14 cellular contexts compared by ENCODE assay signal in genomic region chr1:152497273-152497672, GRCh38. TPM values are rescaled to one million over a fixed set of nuclear protein-coding genes. Genes with fewer than 3 reads are reported as not detected.
DNase-seq lines count a peak whose midpoint lies in the region; ATAC-seq, FAIRE-seq and TF ChIP-seq lines count a peak whose summit lies in the region.
"Had no signal": no experiment of that assay in that cellular context is flagged by ENCODE, and none has a peak within 500 bp of the region (broad histone marks: within the 10 kb centered on the region; RNA-seq: fewer than 3 reads in every experiment).

No MANE protein-coding gene starts in this region.

- DNase-seq in IMR-90 (no peak), HepG2 (ENCODE audit: low spot score) (peak; percentile 20), dedifferentiated amniotic fluid mesenchymal stem cell (ENCODE audit: extremely low spot score) (no peak)
- DNase-seq in activated T-helper 1 cell treated with anti-CD3 and anti-CD28 coated beads, Interleukin-12 subunit alpha, Interleukin-12 subunit beta, Interleukin-2, Interleukin-4 antibody, amounts not matched to agents 30 ng/mL and 10 ng/mL and 1 ng/mL, durations not matched to agents 14 hours and 24 hours and 36 hours (ENCODE audit: low spot score): no peak
- DNase-seq in activated naive CD4-positive, alpha-beta T cell treated with anti-CD3 and anti-CD28 coated beads for 36 hours: no peak
- DNase-seq: gastrocnemius medialis had no signal

- H3K36me3 ChIP-seq in DOHH2 (ENCODE audit: control insufficient read depth, low read length): no peaks in the 10 kb centered on the region
- no peaks in the 10 kb centered on the region for H3K36me3 ChIP-seq in IMR-90 (ENCODE audit: control insufficient read depth, insufficient read depth, low read length)
- no peaks in the 10 kb centered on the region for H3K36me3 ChIP-seq in SU-DHL-6 (ENCODE audit: low read length)
- H3K36me3 ChIP-seq in HepG2 (replicated peaks in 1 of 2; ENCODE audit: control insufficient read depth in 1 of 2, insufficient read depth in 2 of 2, low read length in 2 of 2): no peaks in the 10 kb centered on the region
- H3K36me3 ChIP-seq: gastrocnemius medialis had no signal

- TF ChIP-seq CTCF in DOHH2 (IDR thresholded peaks at IDR 0.05; ENCODE audit: low read depth, low read length, poor library complexity, severe bottlenecking) (peak; percentile 54), IMR-90 (conservative IDR thresholded peaks at IDR 0.05; ENCODE audit: low read depth, low read length) (peak; percentile 11; the same call in 1 of the 2 replicates), SU-DHL-6 (IDR thresholded peaks at IDR 0.05; ENCODE audit: insufficient read depth, low read length, poor library complexity, severe bottlenecking) (peak; percentile 9), HepG2 (CRISPR knock-in tag; IDR thresholded peaks at IDR 0.05) (peak; percentile 43)

- H3K27me3 Mint-ChIP-seq in activated T-helper 1 cell treated with anti-CD3 and anti-CD28 coated beads, Interleukin-12 subunit alpha, Interleukin-12 subunit beta, Interleukin-2, Interleukin-4 antibody, amounts not matched to agents 30 ng/mL and 10 ng/mL and 1 ng/mL, durations not matched to agents 14 hours and 24 hours and 36 hours (ENCODE audit: insufficient read depth): peaks cover 2% of the 10 kb centered on the region
- peaks cover 7% of the 10 kb centered on the region for H3K27me3 Mint-ChIP-seq in activated naive CD4-positive, alpha-beta T cell treated with anti-CD3 and anti-CD28 coated beads for 36 hours (ENCODE audit: low read depth)
- H3K27me3 Mint-ChIP-seq: brain had no signal

- no peak overlapping the region for H2BK120ac ChIP-seq in IMR-90 (ENCODE audit: low read depth, low read length)

- WGBS in IMR-90 (ENCODE audit: extremely low coverage in 2 of 2, insufficient read length in 1 of 2), 2 experiments: no CpG with 5 or more reads among the region's 2 CpGs
- 0% methylated on average over 2 of the region's 2 CpGs for WGBS in HepG2 (ENCODE audit: low lambda C conversion rate)

- H3K4me2 ChIP-seq in DOHH2 (ENCODE audit: low read length) (no peak overlapping the region), IMR-90 (ENCODE audit: low read depth, low read length) (no peak overlapping the region), SU-DHL-6 (ENCODE audit: low read depth, low read length, poor library complexity, severe bottlenecking) (no peak overlapping the region), HepG2 (ENCODE audit: low read depth, low read length) (no peak overlapping the region)

- no peaks in the 10 kb centered on the region for H3K36me3 Mint-ChIP-seq in activated T-helper 1 cell treated with anti-CD3 and anti-CD28 coated beads, Interleukin-12 subunit alpha, Interleukin-12 subunit beta, Interleukin-2, Interleukin-4 antibody, amounts not matched to agents 30 ng/mL and 10 ng/mL and 1 ng/mL, durations not matched to agents 14 hours and 24 hours and 36 hours (ENCODE audit: low read depth)
- no peaks in the 10 kb centered on the region for H3K36me3 Mint-ChIP-seq in activated naive CD4-positive, alpha-beta T cell treated with anti-CD3 and anti-CD28 coated beads for 36 hours (ENCODE audit: low read depth)
- H3K36me3 Mint-ChIP-seq: brain, memory B cell had no signal

- H2AK9ac ChIP-seq in IMR-90 (replicated peaks; ENCODE audit: low read depth, low read length, poor library complexity): no peak overlapping the region

- TF ChIP-seq EP300 in HepG2 (IDR thresholded peaks at IDR 0.05; ENCODE audit: low read depth in 2 of 2, low read length in 2 of 2) (no peak), HepG2 (CRISPR knock-in tag; IDR thresholded peaks at IDR 0.05; ENCODE audit: borderline replicate concordance) (no peak)

- no peak overlapping the region for H2AK5ac ChIP-seq in IMR-90 (ENCODE audit: low read depth, low read length)

- H3K14ac ChIP-seq in IMR-90 (replicated peaks; ENCODE audit: low read depth, low read length): no peak overlapping the region

- CTCF ChIA-PET in IMR-90 (lab: Yijun Ruan, JAX) (no interaction called here), HepG2 (lab: Yijun Ruan, JAX; ENCODE audit: low intra/inter-chr PET ratio, low total read pairs) (interaction anchor here (0.9 to 2.1 kb wide), 2 partner anchors 36 to 429 kb away, joined by 3 to 19 read pairs; no protein-coding TSS in a partner anchor)
- CTCF ChIA-PET in activated naive CD4-positive, alpha-beta T cell treated with anti-CD3 and anti-CD28 coated beads for 36 hours (lab: Charles Lee): interaction anchor here (2.1 kb wide), 1 partner anchor 15 kb away, joined by 6 read pairs; no protein-coding TSS in a partner anchor

- H3K79me1 ChIP-seq in IMR-90 (ENCODE audit: low read depth in 1 of 2, low read length in 2 of 2): no peaks in the 10 kb centered on the region

- H3K9me3 ChIP-seq in DOHH2 (ENCODE audit: control insufficient read depth, insufficient read depth, low read length) (no peaks in the 10 kb centered on the region), IMR-90 (ENCODE audit: control insufficient read depth, insufficient read depth, low read length) (no peaks in the 10 kb centered on the region), SU-DHL-6 (ENCODE audit: insufficient read depth, low read length) (no peaks in the 10 kb centered on the region), HepG2 (ENCODE audit: low read length) (no peaks in the 10 kb centered on the region)
- H3K9me3 ChIP-seq: gastrocnemius medialis had no signal

- no peak for ATAC-seq in IMR-90 (ENCODE audit: low read depth)
- ATAC-seq in HepG2: peak; percentile 51; the same call in 2 of the 3 replicates
- ATAC-seq in GM21528 (IDR thresholded peaks at IDR 0.05; ENCODE audit: low FRiP score, unreplicated experiment): no peak
- ATAC-seq: gastrocnemius medialis had no signal

- no peak overlapping the region for H2AFZ ChIP-seq in IMR-90 (replicated peaks; ENCODE audit: low read length, poor library complexity)
- H2AFZ ChIP-seq in SU-DHL-6 (ENCODE audit: low read depth, low read length, severe bottlenecking): no peak overlapping the region
- H2AFZ ChIP-seq in HepG2 (ENCODE audit: low read length): no peak overlapping the region

- in situ Hi-C loops in IMR-90 (cut with MboI; ENCODE audit: low sequenced_read_pairs) (no loop called here), HepG2 (cut with HindIII; ENCODE audit: extremely low pct_ligation_motif_present, low pct_unique_long_range_greater_than_20kb) (loop anchor here (5.0 kb wide), 1 partner anchor 35 kb away; no protein-coding TSS in a partner anchor)

- no peaks in the 10 kb centered on the region for H3K9me3 Mint-ChIP-seq in activated T-helper 1 cell treated with anti-CD3 and anti-CD28 coated beads, Interleukin-12 subunit alpha, Interleukin-12 subunit beta, Interleukin-2, Interleukin-4 antibody, amounts not matched to agents 30 ng/mL and 10 ng/mL and 1 ng/mL, durations not matched to agents 14 hours and 24 hours and 36 hours
- no peaks in the 10 kb centered on the region for H3K9me3 Mint-ChIP-seq in activated naive CD4-positive, alpha-beta T cell treated with anti-CD3 and anti-CD28 coated beads for 36 hours
- H3K9me3 Mint-ChIP-seq: memory B cell had no signal

- no peak overlapping the region for H3K4me3 Mint-ChIP-seq in activated T-helper 1 cell treated with anti-CD3 and anti-CD28 coated beads, Interleukin-12 subunit alpha, Interleukin-12 subunit beta, Interleukin-2, Interleukin-4 antibody, amounts not matched to agents 30 ng/mL and 10 ng/mL and 1 ng/mL, durations not matched to agents 14 hours and 24 hours and 36 hours
- H3K4me3 Mint-ChIP-seq in activated naive CD4-positive, alpha-beta T cell treated with anti-CD3 and anti-CD28 coated beads for 36 hours: no peak overlapping the region
- H3K4me3 Mint-ChIP-seq: brain, memory B cell had no signal

- H3K9me1 ChIP-seq in IMR-90 (ENCODE audit: insufficient read depth, low read length): no peaks in the 10 kb centered on the region

- no peak overlapping the region for H2BK15ac ChIP-seq in IMR-90 (ENCODE audit: low read depth, low read length)

- no peak overlapping the region for H2BK20ac ChIP-seq in IMR-90 (ENCODE audit: low read depth, low read length)

- H3K9me2 ChIP-seq in DOHH2 (replicated peaks; ENCODE audit: control insufficient read depth, low read length) (no peaks in the 10 kb centered on the region), SU-DHL-6 (replicated peaks; ENCODE audit: insufficient read depth, low read length) (no peaks in the 10 kb centered on the region)

- no peaks in the 10 kb centered on the region for H3K4me1 Mint-ChIP-seq in activated T-helper 1 cell treated with anti-CD3 and anti-CD28 coated beads, Interleukin-12 subunit alpha, Interleukin-12 subunit beta, Interleukin-2, Interleukin-4 antibody, amounts not matched to agents 30 ng/mL and 10 ng/mL and 1 ng/mL, durations not matched to agents 14 hours and 24 hours and 36 hours (ENCODE audit: low read depth)
- H3K4me1 Mint-ChIP-seq in activated naive CD4-positive, alpha-beta T cell treated with anti-CD3 and anti-CD28 coated beads for 36 hours (ENCODE audit: low read depth): no peaks in the 10 kb centered on the region
- H3K4me1 Mint-ChIP-seq: brain, memory B cell had no signal

- H3K56ac ChIP-seq in IMR-90 (ENCODE audit: extremely low read depth, insufficient read depth, low read length): no peak overlapping the region

- TF ChIP-seq RAD21 in IMR-90 (IDR thresholded peaks at IDR 0.05; ENCODE audit: low read length) (no peak), HepG2 (CRISPR knock-in tag; IDR thresholded peaks at IDR 0.05) (no peak)

- H4K20me1 ChIP-seq in DOHH2 (ENCODE audit: control insufficient read depth, insufficient read depth, low read depth, low read length): no peaks in the 10 kb centered on the region
- no peaks in the 10 kb centered on the region for H4K20me1 ChIP-seq in IMR-90 (ENCODE audit: insufficient read depth, low read length)
- H4K20me1 ChIP-seq in SU-DHL-6 (ENCODE audit: low read depth, low read length): no peaks in the 10 kb centered on the region
- no peaks in the 10 kb centered on the region for H4K20me1 ChIP-seq in HepG2 (ENCODE audit: insufficient read depth, low read length)

- H3K27ac Mint-ChIP-seq in activated T-helper 1 cell treated with anti-CD3 and anti-CD28 coated beads, Interleukin-12 subunit alpha, Interleukin-12 subunit beta, Interleukin-2, Interleukin-4 antibody, amounts not matched to agents 30 ng/mL and 10 ng/mL and 1 ng/mL, durations not matched to agents 14 hours and 24 hours and 36 hours: no peak overlapping the region
- H3K27ac Mint-ChIP-seq in activated naive CD4-positive, alpha-beta T cell treated with anti-CD3 and anti-CD28 coated beads for 36 hours: no peak overlapping the region
- H3K27ac Mint-ChIP-seq: brain, memory B cell had no signal

- no peaks in the 10 kb centered on the region for H3K4me1 ChIP-seq in DOHH2 (ENCODE audit: control insufficient read depth, low read length)
- no peaks in the 10 kb centered on the region for H3K4me1 ChIP-seq in IMR-90 (ENCODE audit: control insufficient read depth, insufficient read depth, low read length)
- H3K4me1 ChIP-seq in HepG2 (ENCODE audit: insufficient read depth, low read length): peaks cover 9% of the 10 kb centered on the region; the same call in 1 of the 2 replicates
- H3K4me1 ChIP-seq: gastrocnemius medialis had no signal

- no TSS peak for BruUV-seq in IMR-90 (replicated peaks; lab: Mats Ljungman, UMichigan)
- no TSS peak for BruUV-seq in HepG2 (replicated peaks; lab: Mats Ljungman, UMichigan)

- dilution Hi-C loops in IMR-90 (cut with HindIII; ENCODE audit: low sequenced_read_pairs, unreplicated experiment): no loop called here

- intact Hi-C loops in IMR-90 (cut with micrococcal nuclease): no loop called here
- intact Hi-C loops in HepG2 (cut with micrococcal nuclease; ENCODE audit: unreplicated experiment): loop anchor here (1.0 kb wide), 1 partner anchor 36 kb away; no protein-coding TSS in a partner anchor
- intact Hi-C loops in activated T-helper 1 cell treated with anti-CD3 and anti-CD28 coated beads, Interleukin-12 subunit alpha, Interleukin-12 subunit beta, Interleukin-2, Interleukin-4 antibody, amounts not matched to agents 30 ng/mL and 10 ng/mL and 1 ng/mL, durations not matched to agents 14 hours and 24 hours and 36 hours (cut with micrococcal nuclease): loop anchor here (5.0 kb wide), 1 partner anchor 35 kb away; no protein-coding TSS in a partner anchor
- intact Hi-C loops in activated naive CD4-positive, alpha-beta T cell treated with anti-CD3 and anti-CD28 coated beads for 36 hours (cut with micrococcal nuclease): no loop called here

- POLR2A ChIA-PET in IMR-90 (lab: Charles Lee; ENCODE audit: unreplicated experiment): no interaction called here
- POLR2A ChIA-PET in HepG2 (lab: Yijun Ruan, JAX): no interaction called here

- no peak overlapping the region for H3K23ac ChIP-seq in IMR-90 (ENCODE audit: low read depth, low read length)

- no peak overlapping the region for H4K5ac ChIP-seq in IMR-90 (ENCODE audit: low read depth, low read length)

- H3K4me3 ChIP-seq in DOHH2 (ENCODE audit: low read length) (no peak overlapping the region), IMR-90 (ENCODE audit: insufficient read depth, low read depth, low read length) (no peak overlapping the region), SU-DHL-6 (ENCODE audit: insufficient read depth, low read length, poor library complexity, severe bottlenecking) (no peak overlapping the region), HepG2 (replicated peaks in 1 of 3; ENCODE audit: insufficient read depth in 1 of 3, low read depth in 2 of 3, low read length in 3 of 3) (no peak overlapping the region)
- H3K4me3 ChIP-seq: gastrocnemius medialis had no signal

- H3K27ac ChIP-seq in DOHH2 (ENCODE audit: low read depth, low read length): no peak overlapping the region
- no peak overlapping the region for H3K27ac ChIP-seq in IMR-90 (ENCODE audit: insufficient read depth, low read length)
- H3K27ac ChIP-seq in SU-DHL-6 (ENCODE audit: low read depth, low read length): no peak overlapping the region
- no peak overlapping the region for H3K27ac ChIP-seq in HepG2 (ENCODE audit: extremely low read length, insufficient read depth, low read length)
- H3K27ac ChIP-seq: gastrocnemius medialis had no signal

- no peak for TF ChIP-seq POLR2A in IMR-90 (IDR thresholded peaks at IDR 0.05; ENCODE audit: low read depth, low read length)
- no peak for TF ChIP-seq POLR2A in HepG2 (IDR thresholded peaks at IDR 0.05; ENCODE audit: insufficient read depth in 1 of 2, low read depth in 2 of 2, low read length in 2 of 2)

- H3K79me2 ChIP-seq in DOHH2 (ENCODE audit: control insufficient read depth, low read length) (no peaks in the 10 kb centered on the region), SU-DHL-6 (ENCODE audit: insufficient read depth, low read length) (no peaks in the 10 kb centered on the region), HepG2 (ENCODE audit: insufficient read depth, low read length) (no peaks in the 10 kb centered on the region)

- H3K18ac ChIP-seq in IMR-90 (ENCODE audit: low read depth, low read length): no peak overlapping the region

- H3F3A ChIP-seq in DOHH2 (ENCODE audit: control insufficient read depth, insufficient read depth): no peaks in the 10 kb centered on the region
- no peaks in the 10 kb centered on the region for H3F3A ChIP-seq in SU-DHL-6 (ENCODE audit: insufficient read depth)

- peaks cover 3% of the 10 kb centered on the region; the same call in 1 of the 2 replicates for H3K27me3 ChIP-seq in DOHH2 (ENCODE audit: control insufficient read depth, low read length)
- no peaks in the 10 kb centered on the region for H3K27me3 ChIP-seq in IMR-90 (ENCODE audit: control insufficient read depth, insufficient read depth, low read length)
- no peaks in the 10 kb centered on the region for H3K27me3 ChIP-seq in SU-DHL-6 (ENCODE audit: low read length)
- no peaks in the 10 kb centered on the region for H3K27me3 ChIP-seq in HepG2 (ENCODE audit: control insufficient read depth in 1 of 2, insufficient read depth in 2 of 2, low read length in 2 of 2)
- H3K27me3 ChIP-seq: gastrocnemius medialis had no signal

- H3K4ac ChIP-seq in IMR-90 (ENCODE audit: low read depth, low read length): no peak overlapping the region

- H4K8ac ChIP-seq in IMR-90 (ENCODE audit: low read depth in 2 of 2, low read length in 2 of 2): no peak overlapping the region

- FAIRE-seq in HepG2 (lab: Jason Lieb, UNC): peak; percentile 39

- H2BK5ac ChIP-seq in IMR-90 (ENCODE audit: low read depth, low read length, poor library complexity, severe bottlenecking): no peak overlapping the region

- H3K9ac ChIP-seq in IMR-90 (ENCODE audit: low read depth, low read length): no peak overlapping the region
- H3K9ac ChIP-seq in SU-DHL-6 (ENCODE audit: low read length): no peak overlapping the region
- H3K9ac ChIP-seq in HepG2 (ENCODE audit: insufficient read depth, low read depth, low read length): no peak overlapping the region

- no peak overlapping the region for H4K91ac ChIP-seq in IMR-90 (ENCODE audit: insufficient read depth, low read depth, low read length)

RNA-seq across cellular contexts. Expression of gene LCE5A, which starts 13.3 kb away (rescaled TPM):
- not detected in 2 replicates for total RNA-seq in IMR-90 (2012; rRNA removed)
- not detected in 2 replicates for polyA plus RNA-seq in IMR-90 (2012; rRNA removed)
- polyA plus RNA-seq in IMR-90 (2012; cell fraction: cytosol; rRNA removed): not detected in 2 replicates
- polyA plus RNA-seq in IMR-90 (2012; cell fraction: nucleus; rRNA removed; ENCODE audit: low replicate concordance): not detected in 2 replicates
- not detected in 2 replicates for total RNA-seq in HepG2 (2016; rRNA removed; fragmentation: Illumina TruSeq; extraction: Trizol)
- total RNA-seq in HepG2 (2016; cell fraction: cytosol; rRNA removed; fragmentation: Illumina TruSeq; extraction: Trizol; ENCODE audit: low read depth): not detected in 2 replicates
- not detected in 2 replicates for total RNA-seq in HepG2 (2016; cell fraction: insoluble cytoplasmic fraction; rRNA removed; fragmentation: Illumina TruSeq; extraction: Trizol)
- total RNA-seq in HepG2 (2016; cell fraction: membrane; rRNA removed; fragmentation: Illumina TruSeq; extraction: Trizol): not detected in 2 replicates
- total RNA-seq in HepG2 (2016; cell fraction: nucleus; rRNA removed; fragmentation: Illumina TruSeq; extraction: Trizol): not detected in 2 replicates
- not detected in 2 replicates for polyA plus RNA-seq in HepG2 (2011; rRNA removed)
- not detected in 2 replicates for polyA plus RNA-seq in HepG2 (2011; cell fraction: cytosol; rRNA removed)
- polyA plus RNA-seq in HepG2 (2011; cell fraction: nucleus; rRNA removed): not detected in 2 replicates
- polyA plus RNA-seq in HepG2 (2012): not detected in 2 replicates
- not detected in 2 replicates for polyA plus RNA-seq in HepG2 (2016; cell fraction: cytosol; fragmentation: Illumina TruSeq; extraction: Trizol; ENCODE audit: low read depth)
- not detected in 2 replicates for polyA plus RNA-seq in HepG2 (2016; cell fraction: insoluble cytoplasmic fraction; fragmentation: Illumina TruSeq; extraction: Trizol; ENCODE audit: low read depth)
- not detected in 2 replicates for polyA plus RNA-seq in HepG2 (2016; cell fraction: membrane; fragmentation: Illumina TruSeq; extraction: Trizol; ENCODE audit: low read depth)
- polyA plus RNA-seq in HepG2 (2016; cell fraction: nucleus; fragmentation: Illumina TruSeq; extraction: Trizol; ENCODE audit: insufficient read depth, low read depth): not detected in 2 replicates
- not detected in 2 replicates for polyA minus RNA-seq in HepG2 (2011; rRNA and poly(A)+ RNA removed; ENCODE audit: low replicate concordance)
- polyA minus RNA-seq in HepG2 (2011; cell fraction: cytosol; rRNA and poly(A)+ RNA removed): not detected in 2 replicates
- polyA minus RNA-seq in HepG2 (2011; cell fraction: nucleus; rRNA and poly(A)+ RNA removed): not detected in 2 replicates
- total RNA-seq in activated T-helper 1 cell treated with anti-CD3 and anti-CD28 coated beads, Interleukin-12 subunit alpha, Interleukin-12 subunit beta, Interleukin-2, Interleukin-4 antibody, amounts not matched to agents 30 ng/mL and 10 ng/mL and 1 ng/mL, durations not matched to agents 14 hours and 24 hours and 36 hours: not detected in 2 replicates
- not detected for total RNA-seq in activated naive CD4-positive, alpha-beta T cell treated with anti-CD3 and anti-CD28 coated beads for 36 hours
- total RNA-seq: gastrocnemius medialis; HT1080; renal cortical epithelial cell; T-helper 1 cell treated with Interleukin-12 subunit alpha and Interleukin-12 subunit beta and Interleukin-4 antibody, amounts not matched to agents 30 ng/mL and 1 ng/mL, for 36 hours had no signal

RNA-seq across cellular contexts. Expression of gene CRCT1, which starts 17.0 kb away (rescaled TPM):
- total RNA-seq in IMR-90 (2012; rRNA removed) (not detected in 2 replicates), HepG2 (2016; rRNA removed; fragmentation: Illumina TruSeq; extraction: Trizol) (not detected in 2 replicates)
- polyA plus RNA-seq in IMR-90 (2012; rRNA removed) (not detected in 2 replicates), HepG2 (2011; rRNA removed) (not detected in 2 replicates)
- polyA plus RNA-seq in IMR-90 (2012; cell fraction: cytosol; rRNA removed): not detected in 2 replicates
- not detected in 2 replicates for polyA plus RNA-seq in IMR-90 (2012; cell fraction: nucleus; rRNA removed; ENCODE audit: low replicate concordance)
- total RNA-seq in HepG2 (2016; cell fraction: cytosol; rRNA removed; fragmentation: Illumina TruSeq; extraction: Trizol; ENCODE audit: low read depth): not detected in 2 replicates
- total RNA-seq in HepG2 (2016; cell fraction: insoluble cytoplasmic fraction; rRNA removed; fragmentation: Illumina TruSeq; extraction: Trizol): not detected in 2 replicates
- total RNA-seq in HepG2 (2016; cell fraction: membrane; rRNA removed; fragmentation: Illumina TruSeq; extraction: Trizol): not detected in 2 replicates
- total RNA-seq in HepG2 (2016; cell fraction: nucleus; rRNA removed; fragmentation: Illumina TruSeq; extraction: Trizol): not detected in 2 replicates
- not detected in 2 replicates for polyA plus RNA-seq in HepG2 (2011; cell fraction: cytosol; rRNA removed)
- polyA plus RNA-seq in HepG2 (2011; cell fraction: nucleus; rRNA removed): not detected in 2 replicates
- polyA plus RNA-seq in HepG2 (2012): not detected in 2 replicates
- not detected in 2 replicates for polyA plus RNA-seq in HepG2 (2016; cell fraction: cytosol; fragmentation: Illumina TruSeq; extraction: Trizol; ENCODE audit: low read depth)
- polyA plus RNA-seq in HepG2 (2016; cell fraction: insoluble cytoplasmic fraction; fragmentation: Illumina TruSeq; extraction: Trizol; ENCODE audit: low read depth): not detected in 2 replicates
- polyA plus RNA-seq in HepG2 (2016; cell fraction: membrane; fragmentation: Illumina TruSeq; extraction: Trizol; ENCODE audit: low read depth): not detected in 2 replicates
- polyA plus RNA-seq in HepG2 (2016; cell fraction: nucleus; fragmentation: Illumina TruSeq; extraction: Trizol; ENCODE audit: insufficient read depth, low read depth): not detected in 2 replicates
- not detected in 2 replicates for polyA minus RNA-seq in HepG2 (2011; rRNA and poly(A)+ RNA removed; ENCODE audit: low replicate concordance)
- not detected in 2 replicates for polyA minus RNA-seq in HepG2 (2011; cell fraction: cytosol; rRNA and poly(A)+ RNA removed)
- polyA minus RNA-seq in HepG2 (2011; cell fraction: nucleus; rRNA and poly(A)+ RNA removed): not detected in 2 replicates
- total RNA-seq in activated T-helper 1 cell treated with anti-CD3 and anti-CD28 coated beads, Interleukin-12 subunit alpha, Interleukin-12 subunit beta, Interleukin-2, Interleukin-4 antibody, amounts not matched to agents 30 ng/mL and 10 ng/mL and 1 ng/mL, durations not matched to agents 14 hours and 24 hours and 36 hours: not detected in 2 replicates
- total RNA-seq in activated naive CD4-positive, alpha-beta T cell treated with anti-CD3 and anti-CD28 coated beads for 36 hours: not detected
- total RNA-seq: gastrocnemius medialis; HT1080; renal cortical epithelial cell; T-helper 1 cell treated with Interleukin-12 subunit alpha and Interleukin-12 subunit beta and Interleukin-4 antibody, amounts not matched to agents 30 ng/mL and 1 ng/mL, for 36 hours had no signal

Comparison
In these comparisons a context has a peak if more than half of its experiments do, and no peak if none do; other contexts are left out.
1. intact Hi-C loops: an anchor here in HepG2 (1.0 kb wide) and activated T-helper 1 cell treated with anti-CD3 and anti-CD28 coated beads, Interleukin-12 subunit alpha, Interleukin-12 subunit beta, Interleukin-2, Interleukin-4 antibody, amounts not matched to agents 30 ng/mL and 10 ng/mL and 1 ng/mL, durations not matched to agents 14 hours and 24 hours and 36 hours (5.0 kb wide); none called in IMR-90 and activated naive CD4-positive, alpha-beta T cell treated with anti-CD3 and anti-CD28 coated beads for 36 hours.